20 cellular contexts compared by ENCODE assay signal in genomic region chr14:63342381-63342780, GRCh38. TPM values are rescaled to one million over a fixed set of nuclear protein-coding genes. Genes with fewer than 3 reads are reported as not detected.
A peak's percentile ranks its signal among the peaks of the same experiment; 100 is the strongest.
DNase-seq lines count a peak whose midpoint lies in the region; TF ChIP-seq lines count a peak whose summit lies in the region.
"Had no signal": no experiment of that assay in that cellular context is flagged by ENCODE, and none has a peak within 500 bp of the region (broad histone marks: within the 10 kb centered on the region; RNA-seq: fewer than 3 reads in every experiment).

No MANE protein-coding gene starts in this region.

- H3K4me1 Mint-ChIP-seq in endodermal cell = peaks cover 19% of the 10 kb centered on the region
- H3K4me1 Mint-ChIP-seq: CD4-positive, alpha-beta memory T cell had no signal

- H3K4me3 ChIP-seq in endodermal cell (ENCODE audit: low read length) = no peak overlapping the region
- no peak overlapping the region for H3K4me3 ChIP-seq in skeletal muscle cell (ENCODE audit: low read depth, low read length)
- H3K4me3 ChIP-seq in stomach = no peak overlapping the region
- H3K4me3 ChIP-seq: SJSA1, upper lobe of right lung had no signal

- H3K4me1 ChIP-seq in endodermal cell (ENCODE audit: control insufficient read depth, insufficient read depth, low read length) (peaks cover 14% of the 10 kb centered on the region), stomach (no peaks in the 10 kb centered on the region)
- H3K4me1 ChIP-seq: SJSA1, upper lobe of right lung had no signal

- peaks cover 24% of the 10 kb centered on the region for H3K9me3 Mint-ChIP-seq in endodermal cell

- H3K36me3 Mint-ChIP-seq in endodermal cell (ENCODE audit: low read depth) = peaks cover 3% of the 10 kb centered on the region
- H3K36me3 Mint-ChIP-seq: CD4-positive, alpha-beta memory T cell had no signal

- peak overlapping the region; percentile 3 for H3K9ac ChIP-seq in endodermal cell (ENCODE audit: extremely low read depth, low read length, poor library complexity, severe bottlenecking)

- peak; percentile 42 for DNase-seq in NCI-H1436 (lab: John Stamatoyannopoulos, UW)
- no peak for DNase-seq in NCI-H1436 treated with DMSO at 0.1 percent for 48 hours (lab: John Stamatoyannopoulos, UW)
- DNase-seq in NCI-H69 (lab: John Stamatoyannopoulos, UW) = peak; percentile 89
- DNase-seq in endodermal cell = no peak
- peak; percentile 27 for DNase-seq in skeletal muscle cell (ENCODE audit: low read depth)
- no peak for DNase-seq in NOMO-1 treated with DMSO at 0.1 percent for 48 hours (lab: John Stamatoyannopoulos, UW; ENCODE audit: unreplicated experiment)
- DNase-seq in activated effector memory CD4-positive, alpha-beta T cell treated with Interleukin-2 at 50 U/mL for 16 hours = no peak
- no peak for DNase-seq in stomach
- DNase-seq: activated effector memory CD4-positive, alpha-beta T cell treated with anti-CD3 and anti-CD28 coated beads, Interleukin-2, amount 50 U/mL, for 16 hours; amygdala; CD4-positive, alpha-beta memory T cell; Kasumi-1; NCI-H1694 treated with DMSO at 0.1 percent for 48 hours; stimulated activated CD4-positive, alpha-beta T cell treated with anti-CD3 and anti-CD28 coated beads, Interleukin-12 subunit alpha, Interleukin-12 subunit beta, amount 100 ng/mL, for 4 hours; stimulated activated naive CD4-positive, alpha-beta T cell treated with Interleukin-2 at 50 U/mL for 16 hours; upper lobe of right lung had no signal

- H3K27me3 Mint-ChIP-seq in endodermal cell (ENCODE audit: insufficient read depth) = no peaks in the 10 kb centered on the region

- intact Hi-C loops in stomach (cut with DNase I; ENCODE audit: low total_unique reads) = no loop called here

- no peak for TF ChIP-seq POLR2A in stomach (IDR thresholded peaks at IDR 0.05)

- peak overlapping the region; percentile 18 for H3K27ac ChIP-seq in endodermal cell (ENCODE audit: low read depth, low read length)
- H3K27ac ChIP-seq in stomach = no peak overlapping the region
- H3K27ac ChIP-seq: SJSA1, upper lobe of right lung had no signal

- no peak overlapping the region for H3K4me3 Mint-ChIP-seq in endodermal cell
- H3K4me3 Mint-ChIP-seq: CD4-positive, alpha-beta memory T cell had no signal

- 79 to 91% methylated on average over 7 of the region's 7 CpGs for WGBS in endodermal cell (ENCODE audit: insufficient coverage in 1 of 2, insufficient read length in 1 of 2), 2 experiments
- WGBS in stomach, 5 donors = 61 to 75% (median 66%) methylated on average over 7 of the region's 7 CpGs

- TF ChIP-seq EP300 in stomach (IDR thresholded peaks at IDR 0.05) = no peak

- H3K9me3 ChIP-seq in endodermal cell (ENCODE audit: control insufficient read depth, low read length) (peaks cover 18% of the 10 kb centered on the region), stomach (peaks cover 0 to 2% (median under 1%) of the 10 kb centered on the region in 4 donors)
- H3K9me3 ChIP-seq: SJSA1, upper lobe of right lung had no signal

- TF ChIP-seq CTCF in endodermal cell (conservative IDR thresholded peaks at IDR 0.05) (no peak), stomach (IDR thresholded peaks at IDR 0.05) (no peak)

- H3K36me3 ChIP-seq in endodermal cell (ENCODE audit: control insufficient read depth, insufficient read depth, low read length) = no peaks in the 10 kb centered on the region
- H3K36me3 ChIP-seq in stomach = no peaks in the 10 kb centered on the region
- H3K36me3 ChIP-seq: SJSA1, upper lobe of right lung had no signal

- H3K27me3 ChIP-seq in endodermal cell (ENCODE audit: control insufficient read depth, insufficient read depth, low read length, poor library complexity, severe bottlenecking) (no peaks in the 10 kb centered on the region), stomach (peaks cover 0 to 3% (median 0%) of the 10 kb centered on the region in 3 donors)
- H3K27me3 ChIP-seq: upper lobe of right lung had no signal

- no peak overlapping the region for H3K27ac Mint-ChIP-seq in endodermal cell

RNA-seq across cellular contexts. Expression of gene GPHB5, which starts 23.6 kb away (rescaled TPM):
- total RNA-seq in endodermal cell (not detected), stomach (not detected)
- not detected for polyA plus RNA-seq in endodermal cell (2013, experiment 1 of 2)
- not detected for polyA plus RNA-seq in endodermal cell (2013, experiment 2 of 2)
- polyA plus RNA-seq in stomach = not detected
- total RNA-seq: A172; CD4-positive, alpha-beta memory T cell; lower leg skin; pulmonary artery endothelial cell; SJSA1; upper lobe of right lung had no signal
- polyA plus RNA-seq: CD4-positive, alpha-beta memory T cell had no signal

Comparison
In these comparisons a context has a peak if more than half of its experiments do, and no peak if none do; other contexts are left out.
1. DNase-seq: peak in NCI-H1436 (single experiment), NCI-H69 (single experiment) and skeletal muscle cell (single experiment); none in NCI-H1436 treated with DMSO at 0.1 percent for 48 hours (single experiment), endodermal cell (single experiment), NOMO-1 treated with DMSO at 0.1 percent for 48 hours (single experiment), activated effector memory CD4-positive, alpha-beta T cell treated with Interleukin-2 at 50 U/mL for 16 hours (single experiment) and stomach (single experiment).